ENCODE assay signal across 17 cellular contexts in the genomic region with DNA sequence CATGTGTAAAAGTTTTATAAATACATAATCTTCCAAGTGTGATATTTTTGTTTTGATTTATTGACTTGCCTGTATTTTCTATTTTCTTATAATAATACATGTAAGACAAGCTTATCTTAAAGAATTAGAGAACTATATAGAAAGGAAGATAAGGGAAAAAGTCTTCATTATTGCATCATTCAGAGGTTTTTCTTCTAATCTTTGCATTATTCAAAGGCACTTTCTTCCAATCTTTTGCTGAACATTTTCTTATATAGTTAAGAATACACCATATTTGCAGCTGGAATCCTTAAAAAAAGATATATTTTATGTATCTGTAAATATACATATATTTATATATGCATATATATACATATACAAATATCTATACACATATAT. TPM values are rescaled to one million over a fixed set of nuclear protein-coding genes. Genes with fewer than 3 reads are reported as not detected.
"Had no signal": no experiment of that assay in that cellular context is flagged by ENCODE, and none has a peak within 500 bp of the region (broad histone marks: within the 10 kb centered on the region; RNA-seq: fewer than 3 reads in every experiment).

No MANE protein-coding gene starts in this region.

- H3K9me3 ChIP-seq: tibial nerve had no signal

- H3K4me3 Mint-ChIP-seq: activated CD4-positive, alpha-beta T cell treated with anti-CD3 and anti-CD28 coated beads, Interleukin-2, amount 10 ng/mL, durations not matched to agents 7 days and 5 days; activated naive CD4-positive, alpha-beta T cell treated with anti-CD3 and anti-CD28 coated beads for 36 hours; activated T-helper 17 cell treated with anti-CD3 and anti-CD28 coated beads, Interleukin-2, amount 50 U/mL, for 72 hours; endodermal cell; neural crest cell; T-helper 17 cell had no signal

- H3K27ac Mint-ChIP-seq: activated CD4-positive, alpha-beta T cell treated with anti-CD3 and anti-CD28 coated beads, Interleukin-2, amount 10 ng/mL, durations not matched to agents 7 days and 5 days; activated naive CD4-positive, alpha-beta T cell treated with anti-CD3 and anti-CD28 coated beads for 36 hours; activated T-helper 17 cell treated with anti-CD3 and anti-CD28 coated beads, Interleukin-2, amount 50 U/mL, for 72 hours; endodermal cell; T-helper 17 cell had no signal

- DNase-seq: activated CD4-positive, alpha-beta T cell treated with anti-CD3 and anti-CD28 coated beads, Interleukin-2, amount 10 ng/mL, durations not matched to agents 7 days and 5 days; activated CD4-positive, CD25-positive, alpha-beta regulatory T cell; activated naive CD4-positive, alpha-beta T cell treated with anti-CD3 and anti-CD28 coated beads for 36 hours; activated T-cell treated with anti-CD3 and anti-CD28 coated beads for 4 hours; cerebellar nuclear complex; endodermal cell; erythroblast; mesendoderm; retina; small intestine; T-helper 17 cell had no signal

- ATAC-seq: activated T-helper 17 cell treated with anti-CD3 and anti-CD28 coated beads, Interleukin-2, amount 50 U/mL, for 72 hours; left lobe of liver; T-helper 17 cell had no signal

- H3K9me3 Mint-ChIP-seq: activated CD4-positive, alpha-beta T cell treated with anti-CD3 and anti-CD28 coated beads, Interleukin-2, amount 10 ng/mL, durations not matched to agents 7 days and 5 days; activated naive CD4-positive, alpha-beta T cell treated with anti-CD3 and anti-CD28 coated beads for 36 hours; activated T-helper 17 cell treated with anti-CD3 and anti-CD28 coated beads, Interleukin-2, amount 50 U/mL, for 72 hours; endodermal cell; neural crest cell had no signal

- H3K27ac ChIP-seq: parathyroid adenoma had no signal

- H3K4me3 ChIP-seq: tibial nerve had no signal

- H3K27me3 ChIP-seq: tibial nerve had no signal

- H3K4me1 Mint-ChIP-seq: activated CD4-positive, alpha-beta T cell treated with anti-CD3 and anti-CD28 coated beads, Interleukin-2, amount 10 ng/mL, durations not matched to agents 7 days and 5 days; activated T-helper 17 cell treated with anti-CD3 and anti-CD28 coated beads, Interleukin-2, amount 50 U/mL, for 72 hours; endodermal cell; T-helper 17 cell had no signal

- H3K36me3 ChIP-seq: tibial nerve had no signal

- H3K4me1 ChIP-seq: parathyroid adenoma had no signal

RNA-seq across cellular contexts. Expression of a gene that starts 33.4 kb away (rescaled TPM):
- total RNA-seq: activated CD4-positive, alpha-beta T cell treated with anti-CD3 and anti-CD28 coated beads, Interleukin-2, amount 10 ng/mL, durations not matched to agents 7 days and 5 days; activated CD8-positive, alpha-beta memory T cell treated with anti-CD3 and anti-CD28 coated beads for 36 hours; activated naive CD4-positive, alpha-beta T cell treated with anti-CD3 and anti-CD28 coated beads for 36 hours; activated T-helper 17 cell treated with anti-CD3 and anti-CD28 coated beads, Interleukin-2, amount 50 U/mL, for 72 hours; endodermal cell; T-helper 17 cell had no signal
